In genomic region chr13:76745246-76746200, GRCh38 we compare ENCODE assay signal across 8 cellular contexts.
A peak's percentile ranks its signal among the peaks of the same experiment; 100 is the strongest.
DNase-seq lines count a peak whose midpoint lies in the region; ATAC-seq and TF ChIP-seq lines count a peak whose summit lies in the region.

No MANE protein-coding gene starts in this region.

- intact Hi-C loops in mucosa of descending colon (cut with DNase I, micrococcal nuclease) (no loop called here), gastrocnemius medialis (cut with DNase I; ENCODE audit: low total_unique reads) (no loop called here), OCI-LY7 (cut with micrococcal nuclease; ENCODE audit: unreplicated experiment) (no loop called here)

- no peaks in the 10 kb centered on the region for H3K9me3 ChIP-seq in mucosa of descending colon
- no peaks in the 10 kb centered on the region for H3K9me3 ChIP-seq in gastrocnemius medialis
- H3K9me3 ChIP-seq in OCI-LY7 (ENCODE audit: low read length), result no peaks in the 10 kb centered on the region

- H3K4me1 ChIP-seq in mucosa of descending colon (ENCODE audit: low read depth) (no peaks in the 10 kb centered on the region), gastrocnemius medialis (no peaks in the 10 kb centered on the region), OCI-LY7 (ENCODE audit: insufficient read depth, low read length, poor library complexity, severe bottlenecking) (no peaks in the 10 kb centered on the region)

- H3K36me3 ChIP-seq in mucosa of descending colon (ENCODE audit: low read depth), result no peaks in the 10 kb centered on the region
- H3K36me3 ChIP-seq in gastrocnemius medialis, result no peaks in the 10 kb centered on the region
- no peaks in the 10 kb centered on the region for H3K36me3 ChIP-seq in OCI-LY7 (ENCODE audit: insufficient read depth, low read length)

- DNase-seq in NCI-H526 (lab: John Stamatoyannopoulos, UW) (peak; percentile 45 to 56), mucosa of descending colon (no peak), gastrocnemius medialis (no peak), OCI-LY7 (ENCODE audit: low spot score) (no peak), H4 (ENCODE audit: low spot score) (no peak), cerebellar cortex (ENCODE audit: low spot score) (no peak)

- H3K27ac ChIP-seq in gastrocnemius medialis, result no peak overlapping the region
- no peak overlapping the region for H3K27ac ChIP-seq in OCI-LY7 (ENCODE audit: low read depth, low read length, poor library complexity, severe bottlenecking)

- no peak for TF ChIP-seq CTCF in mucosa of descending colon (IDR thresholded peaks at IDR 0.05)
- no peak for TF ChIP-seq CTCF in gastrocnemius medialis (IDR thresholded peaks at IDR 0.05 in 4 of 5, conservative IDR thresholded peaks at IDR 0.05 in 1 of 5)
- no peak for TF ChIP-seq CTCF in OCI-LY7 (conservative IDR thresholded peaks at IDR 0.05; ENCODE audit: low read length)

- BruUV-seq in OCI-LY7 (replicated peaks; lab: Mats Ljungman, UMichigan), result no TSS peak

- H3K4me2 ChIP-seq in OCI-LY7 (ENCODE audit: low read length), result no peak overlapping the region

- H3K4me3 ChIP-seq in mucosa of descending colon (no peak overlapping the region), gastrocnemius medialis (no peak overlapping the region), OCI-LY7 (ENCODE audit: low read depth, low read length, poor library complexity, severe bottlenecking) (no peak overlapping the region)

- in situ Hi-C loops in gastrocnemius medialis (cut with MboI; ENCODE audit: low sequenced_read_pairs in 4 of 4), result no loop called here

- TF ChIP-seq POLR2A in gastrocnemius medialis (IDR thresholded peaks at IDR 0.05), result no peak

- no peaks in the 10 kb centered on the region for H4K20me1 ChIP-seq in OCI-LY7 (ENCODE audit: insufficient read depth, low read length)

- no peaks in the 10 kb centered on the region for H3K79me2 ChIP-seq in OCI-LY7 (ENCODE audit: insufficient read depth, low read depth, low read length)

- POLR2A ChIA-PET in OCI-LY7 (lab: Charles Lee), result interaction anchor here (0.6 to 1.3 kb wide), 2 partner anchors 81 to 85 kb away, joined by 3 read pairs; no protein-coding TSS in a partner anchor

- no peaks in the 10 kb centered on the region for H3K9me2 ChIP-seq in OCI-LY7 (ENCODE audit: insufficient read depth, low read length)

- H2AFZ ChIP-seq in OCI-LY7 (ENCODE audit: low read length), result no peak overlapping the region

- ATAC-seq in GM18907 (IDR thresholded peaks at IDR 0.05; ENCODE audit: unreplicated experiment), result peak; percentile 88
- peak; percentile 78 for ATAC-seq in HG02870 (IDR thresholded peaks at IDR 0.05; ENCODE audit: unreplicated experiment)
- peak; percentile 13 for ATAC-seq in mucosa of descending colon
- ATAC-seq in gastrocnemius medialis, result no peak

- CTCF ChIA-PET in OCI-LY7 (lab: Charles Lee; ENCODE audit: unreplicated experiment), result no interaction called here

- no peaks in the 10 kb centered on the region for H3K27me3 ChIP-seq in gastrocnemius medialis

Comparison
In these comparisons a context has a peak if more than half of its experiments do, and no peak if none do; other contexts are left out.
1. ATAC-seq: peak in GM18907 (single experiment), HG02870 (single experiment) and mucosa of descending colon (single experiment); none in gastrocnemius medialis (0 of 2).
2. DNase-seq: peak in NCI-H526 (2 of 2); none in mucosa of descending colon (0 of 3), gastrocnemius medialis (0 of 2), OCI-LY7 (single experiment), H4 (single experiment) and cerebellar cortex (single experiment).